Comparison of ENCODE assay signal across 22 cellular contexts in the genomic region with DNA sequence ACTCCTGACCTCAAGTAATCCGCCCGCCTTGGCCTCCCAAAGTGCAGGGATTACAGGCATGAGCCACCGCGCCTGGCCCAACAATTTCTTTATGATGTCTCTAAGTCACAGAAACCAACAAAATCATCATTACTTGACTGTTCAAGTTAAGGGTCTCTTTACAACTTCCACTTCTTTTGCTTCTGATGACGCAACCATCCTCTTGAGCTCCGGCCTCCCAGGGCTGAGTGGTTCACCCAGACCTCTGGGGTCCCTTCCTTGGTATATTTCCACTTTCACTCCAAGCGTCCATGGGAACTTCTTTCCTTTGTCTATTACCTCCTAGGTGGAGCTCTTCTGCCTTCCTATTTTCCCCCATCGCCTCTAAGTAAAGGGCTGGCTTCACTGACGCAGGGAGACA.
"Had no signal": no experiment of that assay in that cellular context is flagged by ENCODE, and none has a peak within 500 bp of the region (broad histone marks: within the 10 kb centered on the region; RNA-seq: fewer than 3 reads in every experiment).

No MANE protein-coding gene starts in this region.

- ATAC-seq: effector memory CD8-positive, alpha-beta T cell; esophagus mucosa; left lung; sciatic nerve; stimulated activated naive B cell treated with anti-CD40 and anti-IgM and Interleukin-4, amounts not matched to agents 10 μg/mL and 1 μg/mL and 100 μg/mL, for 72 hours; WTC11 had no signal

- DNase-seq: activated CD4-positive, alpha-beta T cell treated with anti-CD3 and anti-CD28 coated beads, Interleukin-2, amount 50 U/mL, for 48 hours; activated effector memory CD4-positive, alpha-beta T cell treated with Interleukin-2 at 50 U/mL for 16 hours; amniotic stem cell; effector memory CD8-positive, alpha-beta T cell; foreskin melanocyte; hippocampal formation; kidney glomerular epithelial cell; left lung; naive thymus-derived CD8-positive, alpha-beta T cell; small intestine; stimulated activated CD4-positive, alpha-beta T cell treated with anti-CD3 and anti-CD28 coated beads, Interleukin-15, amount 100 ng/mL, for 24 hours; stimulated activated naive B cell treated with anti-CD40 and anti-IgM and Interleukin-4, amounts not matched to agents 10 μg/mL and 1 μg/mL and 100 μg/mL, for 72 hours; T-helper 1 cell; T-helper 9 cell had no signal

- H3K27me3 Mint-ChIP-seq: central memory CD8-positive, alpha-beta T cell; effector memory CD8-positive, alpha-beta T cell; naive thymus-derived CD8-positive, alpha-beta T cell; stimulated activated naive B cell treated with anti-CD40 and anti-IgM and Interleukin-4, amounts not matched to agents 10 μg/mL and 1 μg/mL and 100 μg/mL, for 72 hours had no signal

- H3K27ac Mint-ChIP-seq: mesothelial cell of epicardium; neural progenitor cell; stimulated activated naive B cell treated with anti-CD40 and anti-IgM and Interleukin-4, amounts not matched to agents 10 μg/mL and 1 μg/mL and 100 μg/mL, for 72 hours; WTC11 had no signal

- H3K4me3 Mint-ChIP-seq: central memory CD8-positive, alpha-beta T cell; effector memory CD8-positive, alpha-beta T cell; mesothelial cell of epicardium; neural progenitor cell; stimulated activated naive B cell treated with anti-CD40 and anti-IgM and Interleukin-4, amounts not matched to agents 10 μg/mL and 1 μg/mL and 100 μg/mL, for 72 hours; WTC11 had no signal

- H3K9me3 Mint-ChIP-seq: central memory CD8-positive, alpha-beta T cell; effector memory CD8-positive, alpha-beta T cell; mesothelial cell of epicardium; naive thymus-derived CD8-positive, alpha-beta T cell; neural progenitor cell; stimulated activated naive B cell treated with anti-CD40 and anti-IgM and Interleukin-4, amounts not matched to agents 10 μg/mL and 1 μg/mL and 100 μg/mL, for 72 hours; WTC11 had no signal

- H3K36me3 Mint-ChIP-seq: mesothelial cell of epicardium, neural progenitor cell, WTC11 had no signal

- H3K4me3 ChIP-seq: breast epithelium, left lung, lung, neural progenitor cell had no signal
